Comparison of ENCODE assay signal across 1 cellular context in the genomic region with DNA sequence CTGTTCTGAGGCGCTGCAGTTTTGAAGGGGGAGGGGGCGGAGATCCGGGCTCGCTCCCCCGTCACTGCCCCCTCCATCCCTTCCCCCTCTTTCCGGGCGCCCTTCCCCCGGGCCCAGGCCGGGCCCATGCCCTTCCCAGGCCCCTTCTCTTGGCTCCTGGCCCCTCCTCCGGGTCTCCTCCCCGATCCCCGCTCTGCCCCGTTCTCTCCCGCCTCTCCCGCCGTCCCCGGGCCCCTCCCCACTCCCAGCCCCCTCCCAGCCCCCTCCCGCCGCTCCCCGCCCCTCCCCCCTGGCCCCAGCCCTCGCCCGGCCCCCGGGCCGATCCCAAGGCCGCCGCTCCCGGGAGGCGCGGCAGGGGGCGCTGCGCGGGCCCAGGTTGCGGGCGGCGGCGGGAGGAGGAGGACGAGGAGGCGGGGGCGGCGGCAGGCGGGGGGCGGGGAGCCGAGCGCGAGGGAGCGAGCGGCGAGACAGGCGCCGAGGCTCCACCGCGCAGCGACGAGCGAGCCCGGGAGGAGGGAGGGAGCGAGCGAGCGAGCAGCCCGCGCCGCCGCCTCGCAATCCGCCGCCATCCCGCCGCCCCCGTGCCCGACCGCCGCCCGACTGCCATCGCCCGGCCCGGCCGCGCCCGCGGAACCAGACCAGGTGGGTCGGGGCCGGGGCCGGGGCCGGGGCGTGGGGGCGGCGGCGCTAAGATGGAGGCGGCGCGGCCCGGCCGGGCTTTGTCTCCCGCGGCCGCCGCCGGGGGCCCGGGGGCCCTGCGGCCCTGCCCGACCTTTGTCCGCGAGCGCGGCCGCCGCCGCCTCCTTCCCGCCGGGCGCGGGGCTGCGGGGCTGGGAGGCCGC.
TF ChIP-seq lines count a peak whose summit lies in the region.

TSS of gene PRRC2B (plus strand) at position 465 of the 842 bp plus-strand sequence. CDS start 36,059 bp downstream, outside the sequence.

TF ChIP-seq in GM12878, 131 proteins besides CTCF, POLR2A, EP300 and RAD21 (continued from another document and continues in another):
- no peak for TF ChIP-seq IKZF2 (IDR thresholded peaks at IDR 0.05)
- TF ChIP-seq CEBPZ (IDR thresholded peaks at IDR 0.05; ENCODE audit: low read depth, low read length) = no peak
- no peak for TF ChIP-seq GATAD2B (conservative IDR thresholded peaks at IDR 0.05; ENCODE audit: low read depth)
- TF ChIP-seq, protein P1, sequence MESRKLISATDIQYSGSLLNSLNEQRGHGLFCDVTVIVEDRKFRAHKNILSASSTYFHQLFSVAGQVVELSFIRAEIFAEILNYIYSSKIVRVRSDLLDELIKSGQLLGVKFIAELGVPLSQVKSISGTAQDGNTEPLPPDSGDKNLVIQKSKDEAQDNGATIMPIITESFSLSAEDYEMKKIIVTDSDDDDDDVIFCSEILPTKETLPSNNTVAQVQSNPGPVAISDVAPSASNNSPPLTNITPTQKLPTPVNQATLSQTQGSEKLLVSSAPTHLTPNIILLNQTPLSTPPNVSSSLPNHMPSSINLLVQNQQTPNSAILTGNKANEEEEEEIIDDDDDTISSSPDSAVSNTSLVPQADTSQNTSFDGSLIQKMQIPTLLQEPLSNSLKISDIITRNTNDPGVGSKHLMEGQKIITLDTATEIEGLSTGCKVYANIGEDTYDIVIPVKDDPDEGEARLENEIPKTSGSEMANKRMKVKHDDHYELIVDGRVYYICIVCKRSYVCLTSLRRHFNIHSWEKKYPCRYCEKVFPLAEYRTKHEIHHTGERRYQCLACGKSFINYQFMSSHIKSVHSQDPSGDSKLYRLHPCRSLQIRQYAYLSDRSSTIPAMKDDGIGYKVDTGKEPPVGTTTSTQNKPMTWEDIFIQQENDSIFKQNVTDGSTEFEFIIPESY (IDR thresholded peaks at IDR 0.05) = no peak
- no peak for TF ChIP-seq BMI1 (IDR thresholded peaks at IDR 0.05; ENCODE audit: borderline replicate concordance)
- TF ChIP-seq, protein P2, sequence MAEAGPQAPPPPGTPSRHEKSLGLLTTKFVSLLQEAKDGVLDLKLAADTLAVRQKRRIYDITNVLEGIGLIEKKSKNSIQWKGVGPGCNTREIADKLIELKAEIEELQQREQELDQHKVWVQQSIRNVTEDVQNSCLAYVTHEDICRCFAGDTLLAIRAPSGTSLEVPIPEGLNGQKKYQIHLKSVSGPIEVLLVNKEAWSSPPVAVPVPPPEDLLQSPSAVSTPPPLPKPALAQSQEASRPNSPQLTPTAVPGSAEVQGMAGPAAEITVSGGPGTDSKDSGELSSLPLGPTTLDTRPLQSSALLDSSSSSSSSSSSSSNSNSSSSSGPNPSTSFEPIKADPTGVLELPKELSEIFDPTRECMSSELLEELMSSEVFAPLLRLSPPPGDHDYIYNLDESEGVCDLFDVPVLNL (IDR thresholded peaks at IDR 0.05; ENCODE audit: low read depth, low read length) = no peak
- TF ChIP-seq STAT3 (IDR thresholded peaks at IDR 0.05; ENCODE audit: low read depth, low read length) = no peak
- TF ChIP-seq TARDBP (IDR thresholded peaks at IDR 0.05; ENCODE audit: borderline replicate concordance) = no peak
- 0 out of 2 replicates have a peak, but pooled peaks have one; percentile 11 for TF ChIP-seq CBX5 (IDR thresholded peaks at IDR 0.05; ENCODE audit: low read depth)
- TF ChIP-seq SMAD5 (IDR thresholded peaks at IDR 0.05; ENCODE audit: low read depth) = no peak
- TF ChIP-seq EED (IDR thresholded peaks at IDR 0.05; ENCODE audit: low read depth) = no peak
- no peak for TF ChIP-seq BRCA1 (IDR thresholded peaks at IDR 0.05; ENCODE audit: low read depth, low read length)
- TF ChIP-seq NRF1 (conservative IDR thresholded peaks at IDR 0.05; ENCODE audit: low read depth, low read length) = no peak
- peak; percentile 12; the same call in 1 of the 2 replicates for TF ChIP-seq TCF12 (IDR thresholded peaks at IDR 0.05; ENCODE audit: low read depth, low read length)
- no peak for TF ChIP-seq MYB (IDR thresholded peaks at IDR 0.05; ENCODE audit: borderline replicate concordance, low read depth, low read length)
- TF ChIP-seq, protein P3, sequence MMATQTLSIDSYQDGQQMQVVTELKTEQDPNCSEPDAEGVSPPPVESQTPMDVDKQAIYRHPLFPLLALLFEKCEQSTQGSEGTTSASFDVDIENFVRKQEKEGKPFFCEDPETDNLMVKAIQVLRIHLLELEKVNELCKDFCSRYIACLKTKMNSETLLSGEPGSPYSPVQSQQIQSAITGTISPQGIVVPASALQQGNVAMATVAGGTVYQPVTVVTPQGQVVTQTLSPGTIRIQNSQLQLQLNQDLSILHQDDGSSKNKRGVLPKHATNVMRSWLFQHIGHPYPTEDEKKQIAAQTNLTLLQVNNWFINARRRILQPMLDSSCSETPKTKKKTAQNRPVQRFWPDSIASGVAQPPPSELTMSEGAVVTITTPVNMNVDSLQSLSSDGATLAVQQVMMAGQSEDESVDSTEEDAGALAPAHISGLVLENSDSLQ (IDR thresholded peaks at IDR 0.05) = no peak
- TF ChIP-seq ZNF384 (IDR thresholded peaks at IDR 0.05; ENCODE audit: borderline replicate concordance, low read depth, low read length) = no peak
- TF ChIP-seq RELA (IDR thresholded peaks at IDR 0.05; ENCODE audit: borderline replicate concordance, partially characterized antibody) = no peak
- TF ChIP-seq RCOR1 (conservative IDR thresholded peaks at IDR 0.05; ENCODE audit: low read depth, low read length) = no peak
- TF ChIP-seq TBL1XR1 (IDR thresholded peaks at IDR 0.05; ENCODE audit: low read depth, low read length) = no peak
- TF ChIP-seq, protein P4, sequence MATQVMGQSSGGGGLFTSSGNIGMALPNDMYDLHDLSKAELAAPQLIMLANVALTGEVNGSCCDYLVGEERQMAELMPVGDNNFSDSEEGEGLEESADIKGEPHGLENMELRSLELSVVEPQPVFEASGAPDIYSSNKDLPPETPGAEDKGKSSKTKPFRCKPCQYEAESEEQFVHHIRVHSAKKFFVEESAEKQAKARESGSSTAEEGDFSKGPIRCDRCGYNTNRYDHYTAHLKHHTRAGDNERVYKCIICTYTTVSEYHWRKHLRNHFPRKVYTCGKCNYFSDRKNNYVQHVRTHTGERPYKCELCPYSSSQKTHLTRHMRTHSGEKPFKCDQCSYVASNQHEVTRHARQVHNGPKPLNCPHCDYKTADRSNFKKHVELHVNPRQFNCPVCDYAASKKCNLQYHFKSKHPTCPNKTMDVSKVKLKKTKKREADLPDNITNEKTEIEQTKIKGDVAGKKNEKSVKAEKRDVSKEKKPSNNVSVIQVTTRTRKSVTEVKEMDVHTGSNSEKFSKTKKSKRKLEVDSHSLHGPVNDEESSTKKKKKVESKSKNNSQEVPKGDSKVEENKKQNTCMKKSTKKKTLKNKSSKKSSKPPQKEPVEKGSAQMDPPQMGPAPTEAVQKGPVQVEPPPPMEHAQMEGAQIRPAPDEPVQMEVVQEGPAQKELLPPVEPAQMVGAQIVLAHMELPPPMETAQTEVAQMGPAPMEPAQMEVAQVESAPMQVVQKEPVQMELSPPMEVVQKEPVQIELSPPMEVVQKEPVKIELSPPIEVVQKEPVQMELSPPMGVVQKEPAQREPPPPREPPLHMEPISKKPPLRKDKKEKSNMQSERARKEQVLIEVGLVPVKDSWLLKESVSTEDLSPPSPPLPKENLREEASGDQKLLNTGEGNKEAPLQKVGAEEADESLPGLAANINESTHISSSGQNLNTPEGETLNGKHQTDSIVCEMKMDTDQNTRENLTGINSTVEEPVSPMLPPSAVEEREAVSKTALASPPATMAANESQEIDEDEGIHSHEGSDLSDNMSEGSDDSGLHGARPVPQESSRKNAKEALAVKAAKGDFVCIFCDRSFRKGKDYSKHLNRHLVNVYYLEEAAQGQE (IDR thresholded peaks at IDR 0.05; ENCODE audit: low read depth, low read length) = no peak
- peak; percentile 61; the same call in 1 of the 2 replicates for TF ChIP-seq POLR2AphosphoS5 (IDR thresholded peaks at IDR 0.05; ENCODE audit: low read length)
- TF ChIP-seq SMARCA5 (IDR thresholded peaks at IDR 0.05) = 0 out of 2 replicates have a peak, but pooled peaks have one; percentile 30
- TF ChIP-seq EGR1 (IDR thresholded peaks at IDR 0.05; ENCODE audit: borderline replicate concordance in 1 of 2, low read depth in 2 of 2, low read length in 2 of 2) = peak in 1 of 2 experiments; percentile 97; a peak in 2 of 3 replicates
- TF ChIP-seq JUNB (IDR thresholded peaks at IDR 0.05) = no peak
- TF ChIP-seq YBX1 (IDR thresholded peaks at IDR 0.05) = no peak
- no peak for TF ChIP-seq IKZF1 (conservative IDR thresholded peaks at IDR 0.05)
- TF ChIP-seq ZSCAN29 (IDR thresholded peaks at IDR 0.05) = no peak
- TF ChIP-seq CREM (IDR thresholded peaks at IDR 0.05; ENCODE audit: low read depth) = no peak
- TF ChIP-seq E4F1 (IDR thresholded peaks at IDR 0.05; ENCODE audit: borderline replicate concordance, partially characterized antibody) = no peak
- TF ChIP-seq TCF7 (IDR thresholded peaks at IDR 0.05; ENCODE audit: borderline replicate concordance) = no peak
- TF ChIP-seq SREBF1 (IDR thresholded peaks at IDR 0.05; ENCODE audit: low read length) = no peak
- no peak for TF ChIP-seq CBX3 (IDR thresholded peaks at IDR 0.05; ENCODE audit: borderline replicate concordance, low read depth)
- no peak for TF ChIP-seq SIN3A (IDR thresholded peaks at IDR 0.05; ENCODE audit: low read depth, low read length)
- 0 out of 4 replicates have a peak, but pooled peaks of 1 of the 2 experiments have one; percentile 14 for TF ChIP-seq SRF (IDR thresholded peaks at IDR 0.05; ENCODE audit: low read depth in 2 of 2, low read length in 2 of 2)
- 0 out of 2 replicates have a peak, but pooled peaks have one; percentile 51 for TF ChIP-seq CREB1 (IDR thresholded peaks at IDR 0.05; ENCODE audit: low read depth)
- no peak for TF ChIP-seq SMAD1 (IDR thresholded peaks at IDR 0.05; ENCODE audit: low read depth, partially characterized antibody)
- TF ChIP-seq, protein P5, sequence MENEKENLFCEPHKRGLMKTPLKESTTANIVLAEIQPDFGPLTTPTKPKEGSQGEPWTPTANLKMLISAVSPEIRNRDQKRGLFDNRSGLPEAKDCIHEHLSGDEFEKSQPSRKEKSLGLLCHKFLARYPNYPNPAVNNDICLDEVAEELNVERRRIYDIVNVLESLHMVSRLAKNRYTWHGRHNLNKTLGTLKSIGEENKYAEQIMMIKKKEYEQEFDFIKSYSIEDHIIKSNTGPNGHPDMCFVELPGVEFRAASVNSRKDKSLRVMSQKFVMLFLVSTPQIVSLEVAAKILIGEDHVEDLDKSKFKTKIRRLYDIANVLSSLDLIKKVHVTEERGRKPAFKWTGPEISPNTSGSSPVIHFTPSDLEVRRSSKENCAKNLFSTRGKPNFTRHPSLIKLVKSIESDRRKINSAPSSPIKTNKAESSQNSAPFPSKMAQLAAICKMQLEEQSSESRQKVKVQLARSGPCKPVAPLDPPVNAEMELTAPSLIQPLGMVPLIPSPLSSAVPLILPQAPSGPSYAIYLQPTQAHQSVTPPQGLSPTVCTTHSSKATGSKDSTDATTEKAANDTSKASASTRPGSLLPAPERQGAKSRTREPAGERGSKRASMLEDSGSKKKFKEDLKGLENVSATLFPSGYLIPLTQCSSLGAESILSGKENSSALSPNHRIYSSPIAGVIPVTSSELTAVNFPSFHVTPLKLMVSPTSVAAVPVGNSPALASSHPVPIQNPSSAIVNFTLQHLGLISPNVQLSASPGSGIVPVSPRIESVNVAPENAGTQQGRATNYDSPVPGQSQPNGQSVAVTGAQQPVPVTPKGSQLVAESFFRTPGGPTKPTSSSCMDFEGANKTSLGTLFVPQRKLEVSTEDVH (IDR thresholded peaks at IDR 0.05; ENCODE audit: low read depth, partially characterized antibody) = no peak
- no peak for TF ChIP-seq WRNIP1 (IDR thresholded peaks at IDR 0.05; ENCODE audit: borderline replicate concordance, low read depth, low read length)
- TF ChIP-seq FOXK2 (IDR thresholded peaks at IDR 0.05) = no peak
- TF ChIP-seq YY1 (IDR thresholded peaks at IDR 0.05; ENCODE audit: low read depth, low read length) = peak; percentile 56; the same call in 1 of the 2 replicates
- TF ChIP-seq LARP7 (IDR thresholded peaks at IDR 0.05) = no peak
- no peak for TF ChIP-seq ELK1 (IDR thresholded peaks at IDR 0.05; ENCODE audit: low read depth, low read length)
- TF ChIP-seq ZNF217 (IDR thresholded peaks at IDR 0.05) = no peak
